ENCODE assay signal across 8 cellular contexts in genomic region chr7:519974-520458, GRCh38. TPM values are rescaled to one million over a fixed set of nuclear protein-coding genes. Genes with fewer than 3 reads are reported as not detected.
DNase-seq lines count a peak whose midpoint lies in the region; ATAC-seq, FAIRE-seq and TF ChIP-seq lines count a peak whose summit lies in the region.

No MANE protein-coding gene starts in this region.

- H3K27ac ChIP-seq in duodenal mucosa (ENCODE audit: low read depth, low read length) (peak overlapping the region; percentile 42), liver (ENCODE audit: low read depth in 1 of 2, low read length in 2 of 2) (peak overlapping the region; percentile 60 to 64), suprapubic skin (peak overlapping the region; percentile 55)

- POLR2A ChIA-PET in AG04449 (lab: Yijun Ruan, JAX) = interaction anchor here (1.0 to 2.1 kb wide), 2 partner anchors 18 to 100 kb away, joined by 3 to 7 read pairs; no protein-coding TSS in a partner anchor

- H3K4me3 ChIP-seq in AG04449 (ENCODE audit: low read depth, low read length) (peak overlapping the region; percentile 47), duodenal mucosa (ENCODE audit: low read depth in 1 of 2, low read length in 2 of 2) (peak overlapping the region in 1 of 2 donors; percentile 40), liver (ENCODE audit: low read depth in 1 of 3, low read length in 3 of 3) (peak overlapping the region in 1 of 3 donors; percentile 68), suprapubic skin (peak overlapping the region; percentile 75)

- FAIRE-seq in RCC 7860 (lab: Jason Lieb, UNC) = no peak

- no peaks in the 10 kb centered on the region for H3K36me3 ChIP-seq in duodenal mucosa (ENCODE audit: control insufficient read depth in 1 of 2, insufficient read depth in 2 of 2, low read length in 2 of 2)
- H3K36me3 ChIP-seq in liver (ENCODE audit: control insufficient read depth in 4 of 4, insufficient read depth in 3 of 4, low read depth in 1 of 4, low read length in 3 of 4) = no peaks in the 10 kb centered on the region
- H3K36me3 ChIP-seq in suprapubic skin = no peaks in the 10 kb centered on the region

- 1% methylated on average over 52 of the region's 53 CpGs for WGBS in liver
- under 1% methylated on average over 22 of the region's 53 CpGs for WGBS in suprapubic skin

- in situ Hi-C loops in GM13976 (cut with MboI; ENCODE audit: low sequenced_read_pairs, unreplicated experiment) = no loop called here

- no peak for TF ChIP-seq CTCF in AG04449 (IDR thresholded peaks at IDR 0.05; ENCODE audit: insufficient read depth, low read length, missing control alignments)
- TF ChIP-seq CTCF in GM13976 (IDR thresholded peaks at IDR 0.05; ENCODE audit: borderline replicate concordance, control extremely low read depth, extremely low read depth, insufficient read depth, missing control alignments) = no peak
- TF ChIP-seq CTCF in liver (IDR thresholded peaks at IDR 0.05; ENCODE audit: low read depth, low read length, missing input control) = peak; percentile 32
- TF ChIP-seq CTCF in suprapubic skin (IDR thresholded peaks at IDR 0.05) = peak in 1 of 2 donors; percentile 37

- H3K4me1 ChIP-seq in duodenal mucosa (ENCODE audit: control insufficient read depth in 1 of 2, insufficient read depth in 2 of 2, low read length in 2 of 2) (peaks cover 11 to 17% of the 10 kb centered on the region in 2 donors), liver (ENCODE audit: control insufficient read depth in 4 of 4, insufficient read depth in 4 of 4, low read length in 3 of 4) (peaks cover 9 to 37% (median 20%) of the 10 kb centered on the region in 4 donors), suprapubic skin (peaks cover 71% of the 10 kb centered on the region)

- peaks cover 16 to 24% of the 10 kb centered on the region in 2 donors for H3K27me3 ChIP-seq in duodenal mucosa (ENCODE audit: control insufficient read depth in 1 of 2, insufficient read depth in 2 of 2, low read length in 2 of 2)
- peaks cover 0 to 3% (median under 1%) of the 10 kb centered on the region in 4 donors for H3K27me3 ChIP-seq in liver (ENCODE audit: control insufficient read depth in 4 of 4, insufficient read depth in 4 of 4, low read length in 3 of 4)
- H3K27me3 ChIP-seq in suprapubic skin = peaks cover 31% of the 10 kb centered on the region

- H3K9ac ChIP-seq in duodenal mucosa (ENCODE audit: low read depth in 1 of 2, low read length in 2 of 2) (peak overlapping the region in 1 of 2 donors; percentile 19), liver (ENCODE audit: low read depth in 1 of 2, low read length in 2 of 2) (no peak overlapping the region)

- DNase-seq in AG04449 (ENCODE audit: low read depth, low spot score) (no peak), GM13976 (ENCODE audit: low spot score) (peak; percentile 72), RCC 7860 (ENCODE audit: low spot score) (peak; percentile 33), suprapubic skin (ENCODE audit: low spot score in 2 of 2) (no peak)

- CTCF ChIA-PET in AG04449 (lab: Yijun Ruan, JAX) = interaction anchor here (0.6 to 1.4 kb wide), 4 partner anchors 18 to 189 kb away, joined by 3 to 8 read pairs (median 4); no protein-coding TSS in a partner anchor

- peak in 1 of 2 donors; percentile 5 for TF ChIP-seq RAD21 in liver (IDR thresholded peaks at IDR 0.05)

- H3K9me3 ChIP-seq in duodenal mucosa (ENCODE audit: control insufficient read depth in 1 of 2, low read length in 2 of 2) (no peaks in the 10 kb centered on the region), liver (ENCODE audit: control insufficient read depth in 4 of 4, low read length in 3 of 4) (no peaks in the 10 kb centered on the region), suprapubic skin (no peaks in the 10 kb centered on the region)

- ATAC-seq in GM18873 (IDR thresholded peaks at IDR 0.05; ENCODE audit: low FRiP score, unreplicated experiment) = no peak
- ATAC-seq in HG03039 (IDR thresholded peaks at IDR 0.05; ENCODE audit: unreplicated experiment) = no peak

- no peak for TF ChIP-seq POLR2A in suprapubic skin (IDR thresholded peaks at IDR 0.05)

- no peak for TF ChIP-seq EP300 in suprapubic skin (IDR thresholded peaks at IDR 0.05)

TF ChIP-seq in liver, 16 proteins besides CTCF, POLR2A, EP300 and RAD21:
- TF ChIP-seq YY1 (IDR thresholded peaks at IDR 0.05) (no peak), HNF4A (conservative IDR thresholded peaks at IDR 0.05) (no peak), ATF3 (IDR thresholded peaks at IDR 0.05) (no peak), RXRA (IDR thresholded peaks at IDR 0.05) (no peak), JUND (IDR thresholded peaks at IDR 0.05) (no peak), EGR1 (IDR thresholded peaks at IDR 0.05; ENCODE audit: low read depth in 2 of 2) (no peak), TAF1 (conservative IDR thresholded peaks at IDR 0.05) (no peak), SP1 (IDR thresholded peaks at IDR 0.05) (no peak), NR2F2 (IDR thresholded peaks at IDR 0.05) (no peak), FOXA2 (IDR thresholded peaks at IDR 0.05) (no peak), HNF4G (IDR thresholded peaks at IDR 0.05) (no peak), MAX (IDR thresholded peaks at IDR 0.05) (no peak), FOXA1 (IDR thresholded peaks at IDR 0.05) (no peak), REST (IDR thresholded peaks at IDR 0.05) (no peak), ZBTB33 (IDR thresholded peaks at IDR 0.05) (no peak)

RNA-seq across cellular contexts. Expression of gene PDGFA, which starts 0.4 kb away (rescaled TPM):
- total RNA-seq in liver = 1 to 10 TPM; 2.0 to 5.1 TPM
- 1 to 10 TPM; 1.4 to 2.1 TPM for polyA plus RNA-seq in liver
- total RNA-seq in suprapubic skin = 10 to 100 TPM; 16.2 to 41.6 (median 22.0) TPM

Comparison
In these comparisons a context has a peak if more than half of its experiments do, and no peak if none do; other contexts are left out.
1. DNase-seq: peak in GM13976 (single experiment) and RCC 7860 (single experiment); none in AG04449 (single experiment) and suprapubic skin (0 of 2).
2. Peak in every context shown above with its lines, with median percentiles within 50 percentile points of each other: H3K27ac ChIP-seq.